8 cellular contexts compared by ENCODE assay signal in genomic region chr10:11863353-11864105, GRCh38. TPM values are rescaled to one million over a fixed set of nuclear protein-coding genes. Genes with fewer than 3 reads are reported as not detected.
DNase-seq lines count a peak whose midpoint lies in the region; ATAC-seq and TF ChIP-seq lines count a peak whose summit lies in the region.

No MANE protein-coding gene starts in this region.

- H3K9me2 ChIP-seq in GM23248 (ENCODE audit: insufficient read depth): no peaks in the 10 kb centered on the region

- no peak overlapping the region for H3K9ac ChIP-seq in GM23248

- DNase-seq in activated CD8-positive, alpha-beta memory T cell treated with anti-CD3 and anti-CD28 coated beads, Interleukin-2, amount 50 U/mL, for 24 hours (ENCODE audit: extremely low read depth): peak; percentile 38
- no peak for DNase-seq in activated CD8-positive, alpha-beta memory T cell treated with anti-CD3 and anti-CD28 coated beads, Interleukin-2, amount 50 U/mL, for 4 hours
- DNase-seq in activated CD4-positive, alpha-beta T cell treated with anti-CD3 and anti-CD28 coated beads for 1 hour: peak; percentile 23
- peak; percentile 35 to 40 for DNase-seq in stimulated activated CD4-positive, alpha-beta T cell treated with anti-CD3 and anti-CD28 coated beads, Interleukin-12 subunit alpha, Interleukin-12 subunit beta, amount 100 ng/mL, for 24 hours (ENCODE audit: low read depth in 2 of 2)
- DNase-seq in GM23248 (no peak), dermis blood vessel endothelial cell (no peak)

- no peaks in the 10 kb centered on the region for H3K4me1 ChIP-seq in GM23248 (ENCODE audit: insufficient read depth)

- H3K36me3 ChIP-seq in GM23248 (ENCODE audit: low read depth): no peaks in the 10 kb centered on the region

- H2AFZ ChIP-seq in GM23248: no peak overlapping the region

- no peaks in the 10 kb centered on the region for H4K20me1 ChIP-seq in GM23248 (ENCODE audit: insufficient read depth)

- ATAC-seq in HG03175 (IDR thresholded peaks at IDR 0.05; ENCODE audit: unreplicated experiment) (peak; percentile 99), SK-N-SH treated with all-trans-retinoic acid at 6 μM for 48 hours (no peak)

- H3K9me3 ChIP-seq in GM23248 (ENCODE audit: low read depth): no peaks in the 10 kb centered on the region

- H3F3A ChIP-seq in GM23248 (ENCODE audit: insufficient read depth): no peaks in the 10 kb centered on the region

- H3K27me3 ChIP-seq in GM23248 (replicated peaks; ENCODE audit: insufficient read depth): no peaks in the 10 kb centered on the region; the same call in 1 of the 2 replicates

- WGBS in GM23248 (ENCODE audit: low coverage in 1 of 2, low lambda C conversion rate in 2 of 2, missing lambda C conversion rate in 2 of 2), 2 experiments: 68 to 77% methylated on average over 13 of the region's 13 CpGs

- H3K27ac ChIP-seq in GM23248: no peak overlapping the region

- in situ Hi-C loops in GM23248 (cut with MboI): no loop called here

- no peaks in the 10 kb centered on the region for H3K79me2 ChIP-seq in GM23248 (ENCODE audit: insufficient read depth)

- no peak overlapping the region for H3K4me2 ChIP-seq in GM23248 (ENCODE audit: unreplicated experiment)

- no peak overlapping the region for H3K4me3 ChIP-seq in GM23248

TF ChIP-seq in SK-N-SH treated with all-trans-retinoic acid at 6 μM for 48 hours, 23 proteins besides CTCF, POLR2A, EP300 and RAD21:
- TF ChIP-seq POU6F1 (CRISPR knock-in tag; IDR thresholded peaks at IDR 0.05; ENCODE audit: borderline replicate concordance, low read depth) (no peak), TCF4 (CRISPR knock-in tag; IDR thresholded peaks at IDR 0.05; ENCODE audit: borderline replicate concordance) (no peak)
TF ChIP-seq in SK-N-SH treated with all-trans-retinoic acid at 6 μM for 48 hours: peak in this region for 0.

RNA-seq across cellular contexts. Expression of gene PROSER2, which starts 40.4 kb away (rescaled TPM):
- total RNA-seq in GM23248 (2014; rRNA removed; shearing (Covaris generic)): 1.2 and 1.4 TPM in 2 replicates
- polyA plus RNA-seq in GM23248 (2016; fragmentation: Nextera tagmentation; extraction: Ambion mirVana): 0.65 and 0.80 TPM in 2 replicates
- total RNA-seq in dermis blood vessel endothelial cell: 7.5 and 11.2 TPM in 2 replicates

Comparison
In these comparisons a context has a peak if more than half of its experiments do, and no peak if none do; other contexts are left out.
1. DNase-seq: peak in activated CD8-positive, alpha-beta memory T cell treated with anti-CD3 and anti-CD28 coated beads, Interleukin-2, amount 50 U/mL, for 24 hours (single experiment), activated CD4-positive, alpha-beta T cell treated with anti-CD3 and anti-CD28 coated beads for 1 hour (single experiment) and stimulated activated CD4-positive, alpha-beta T cell treated with anti-CD3 and anti-CD28 coated beads, Interleukin-12 subunit alpha, Interleukin-12 subunit beta, amount 100 ng/mL, for 24 hours (2 of 2); none in activated CD8-positive, alpha-beta memory T cell treated with anti-CD3 and anti-CD28 coated beads, Interleukin-2, amount 50 U/mL, for 4 hours (single experiment), GM23248 (single experiment) and dermis blood vessel endothelial cell (single experiment).